24 cellular contexts compared by ENCODE assay signal in the genomic region with DNA sequence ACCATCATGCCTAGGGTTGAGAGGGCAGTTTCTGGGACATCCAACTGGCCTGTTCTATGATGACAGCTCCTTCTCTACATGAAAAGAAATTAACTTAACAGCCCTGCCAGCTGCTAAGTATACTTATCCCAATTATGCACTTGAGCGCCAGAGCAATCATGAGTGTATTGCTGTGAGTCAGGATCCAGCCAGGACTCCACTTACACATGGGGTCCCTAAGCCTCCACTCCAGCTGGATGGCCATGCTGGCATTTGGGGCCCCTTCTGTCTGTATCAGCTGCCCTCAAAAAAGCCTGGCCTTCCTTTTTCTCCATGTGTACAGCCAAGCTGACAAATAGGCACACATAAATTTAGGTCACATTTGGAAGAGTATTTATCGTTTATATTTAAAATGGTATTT.
DNase-seq lines count a peak whose midpoint lies in the region; ATAC-seq and FAIRE-seq lines count a peak whose summit lies in the region.
"Had no signal": no experiment of that assay in that cellular context is flagged by ENCODE, and none has a peak within 500 bp of the region (broad histone marks: within the 10 kb centered on the region; RNA-seq: fewer than 3 reads in every experiment).

No MANE protein-coding gene starts in this region.

- ATAC-seq in HG02981 (IDR thresholded peaks at IDR 0.05; ENCODE audit: unreplicated experiment) (no peak), HG03469 (IDR thresholded peaks at IDR 0.05; ENCODE audit: unreplicated experiment) (no peak)
- ATAC-seq: HCT116, mucosa of descending colon, PC-3 had no signal

- peak; percentile 77 for DNase-seq in DMS79 (lab: John Stamatoyannopoulos, UW)
- peak; percentile 60 to 94 (median 72) for DNase-seq in NCI-H1417 (lab: John Stamatoyannopoulos, UW)
- DNase-seq in NCI-H510A (lab: John Stamatoyannopoulos, UW): peak; percentile 10
- peak; percentile 2 for DNase-seq in glomerular visceral epithelial cell (ENCODE audit: extremely low spot score)
- DNase-seq in GM19239 (ENCODE audit: insufficient read length, low spot score): no peak
- DNase-seq: activated CD4-positive, alpha-beta T cell treated with anti-CD3 and anti-CD28 coated beads, Interleukin-2, amount 10 ng/mL, durations not matched to agents 7 days and 5 days; activated naive CD4-positive, alpha-beta T cell; activated T-cell treated with anti-CD3 and anti-CD28 coated beads, Interleukin-2, amount 50 U/mL, for 48 hours; brain microvascular endothelial cell; CD4-positive, alpha-beta memory T cell; effector CD4-positive, alpha-beta T cell; GF-D8; Kasumi-1; mucosa of descending colon; MV-4-11; NCI-H526; PC-3; Right ventricle myocardium superior; sigmoid colon; stomach; transverse colon had no signal

- FAIRE-seq in GM19239 (lab: Jason Lieb, UNC): no peak
